Comparison of ENCODE assay signal across 12 cellular contexts in genomic region chr11:17543574-17544180, GRCh38. TPM values are rescaled to one million over a fixed set of nuclear protein-coding genes. Genes with fewer than 3 reads are reported as not detected.
DNase-seq lines count a peak whose midpoint lies in the region; ATAC-seq and TF ChIP-seq lines count a peak whose summit lies in the region.
"Had no signal": no experiment of that assay in that cellular context is flagged by ENCODE, and none has a peak within 500 bp of the region (broad histone marks: within the 10 kb centered on the region; RNA-seq: fewer than 3 reads in every experiment).

No MANE protein-coding gene starts in this region.

- no peak for ATAC-seq in Right ventricle myocardium superior (ENCODE audit: poor library complexity)

- intact Hi-C loops in cardiac septum (cut with DNase I) (no loop called here), Right ventricle myocardium superior (cut with DNase I) (no loop called here), esophagus muscularis mucosa (cut with DNase I) (no loop called here), vagina (cut with DNase I) (no loop called here)
- intact Hi-C loops in activated T-helper 2 cell treated with anti-CD3 and anti-CD28 coated beads, Interferon-gamma antibody, Interleukin-2, Interleukin-4, amounts not matched to agents 10 μg/mL and 5 μg/mL and 100 μg/mL, durations not matched to agents 14 hours and 24 hours and 36 hours (cut with micrococcal nuclease), result no loop called here

- H3K27me3 ChIP-seq in esophagus muscularis mucosa (peaks cover 0 to 62% (median 8%) of the 10 kb centered on the region in 4 donors), vagina (no peaks in the 10 kb centered on the region)

- H3K36me3 ChIP-seq in esophagus muscularis mucosa (no peaks in the 10 kb centered on the region), vagina (no peaks in the 10 kb centered on the region)

- H3K9me3 Mint-ChIP-seq in nephron (no peaks in the 10 kb centered on the region), type B pancreatic cell (no peaks in the 10 kb centered on the region)
- H3K9me3 Mint-ChIP-seq in activated T-helper 2 cell treated with anti-CD3 and anti-CD28 coated beads, Interferon-gamma antibody, Interleukin-2, Interleukin-4, amounts not matched to agents 10 μg/mL and 5 μg/mL and 100 μg/mL, durations not matched to agents 14 hours and 24 hours and 36 hours, result no peaks in the 10 kb centered on the region

- peak overlapping the region in 3 of 4 donors; percentile 12 to 37 (median 18) for H3K4me3 ChIP-seq in esophagus muscularis mucosa
- H3K4me3 ChIP-seq in vagina, result no peak overlapping the region
- H3K4me3 ChIP-seq: skin epidermis had no signal

- H3K36me3 Mint-ChIP-seq in nephron (ENCODE audit: low read depth), result no peaks in the 10 kb centered on the region
- H3K36me3 Mint-ChIP-seq in type B pancreatic cell, result no peaks in the 10 kb centered on the region
- H3K36me3 Mint-ChIP-seq in activated T-helper 2 cell treated with anti-CD3 and anti-CD28 coated beads, Interferon-gamma antibody, Interleukin-2, Interleukin-4, amounts not matched to agents 10 μg/mL and 5 μg/mL and 100 μg/mL, durations not matched to agents 14 hours and 24 hours and 36 hours (ENCODE audit: low read depth), result no peaks in the 10 kb centered on the region

- H3K27ac ChIP-seq in esophagus muscularis mucosa (replicated peaks in 1 of 4) (no peak overlapping the region), vagina (no peak overlapping the region)
- H3K27ac ChIP-seq: skin epidermis had no signal

- DNase-seq in cardiac septum (ENCODE audit: low spot score) (peak; percentile 67), Right ventricle myocardium superior (no peak), esophagus muscularis mucosa (ENCODE audit: extremely low spot score) (no peak), type B pancreatic cell (ENCODE audit: extremely low spot score, unreplicated experiment) (no peak), NCI-H2196 treated with DMSO at 0.1 percent for 48 hours (lab: John Stamatoyannopoulos, UW; ENCODE audit: unreplicated experiment) (no peak), vagina (ENCODE audit: extremely low spot score in 2 of 2) (no peak)
- DNase-seq in activated T-helper 2 cell treated with anti-CD3 and anti-CD28 coated beads, Interferon-gamma antibody, Interleukin-2, Interleukin-4, amounts not matched to agents 10 μg/mL and 5 μg/mL and 100 μg/mL, durations not matched to agents 14 hours and 24 hours and 36 hours (ENCODE audit: low spot score), result no peak
- DNase-seq: NCI-H1092, NCI-H2227 treated with DMSO at 0.1 percent for 48 hours had no signal

- H3K4me1 ChIP-seq in esophagus muscularis mucosa (peaks cover 3 to 9% (median 8%) of the 10 kb centered on the region in 4 donors), vagina (peaks cover 6% of the 10 kb centered on the region)

- 54% methylated on average over 10 of the region's 17 CpGs for WGBS in esophagus muscularis mucosa

- peak overlapping the region; percentile 67 to 98 (median 76) for H3K27ac Mint-ChIP-seq in nephron
- H3K27ac Mint-ChIP-seq in type B pancreatic cell, result peak overlapping the region; percentile 79
- H3K27ac Mint-ChIP-seq in activated T-helper 2 cell treated with anti-CD3 and anti-CD28 coated beads, Interferon-gamma antibody, Interleukin-2, Interleukin-4, amounts not matched to agents 10 μg/mL and 5 μg/mL and 100 μg/mL, durations not matched to agents 14 hours and 24 hours and 36 hours, result no peak overlapping the region

- H3K4me1 Mint-ChIP-seq in nephron (peaks cover 18% of the 10 kb centered on the region), type B pancreatic cell (ENCODE audit: unreplicated experiment) (peaks cover 45% of the 10 kb centered on the region)
- peaks cover 4% of the 10 kb centered on the region for H3K4me1 Mint-ChIP-seq in activated T-helper 2 cell treated with anti-CD3 and anti-CD28 coated beads, Interferon-gamma antibody, Interleukin-2, Interleukin-4, amounts not matched to agents 10 μg/mL and 5 μg/mL and 100 μg/mL, durations not matched to agents 14 hours and 24 hours and 36 hours (ENCODE audit: low read depth)

- H3K27me3 Mint-ChIP-seq in nephron (ENCODE audit: low read depth) (peaks cover 41% of the 10 kb centered on the region), type B pancreatic cell (peaks cover 36% of the 10 kb centered on the region)
- H3K27me3 Mint-ChIP-seq in activated T-helper 2 cell treated with anti-CD3 and anti-CD28 coated beads, Interferon-gamma antibody, Interleukin-2, Interleukin-4, amounts not matched to agents 10 μg/mL and 5 μg/mL and 100 μg/mL, durations not matched to agents 14 hours and 24 hours and 36 hours (ENCODE audit: low read depth), result peaks cover 48% of the 10 kb centered on the region

- no peak for TF ChIP-seq EP300 in esophagus muscularis mucosa (IDR thresholded peaks at IDR 0.05)

- TF ChIP-seq CTCF in esophagus muscularis mucosa (IDR thresholded peaks at IDR 0.05), result no peak
- no peak for TF ChIP-seq CTCF in nephron (IDR thresholded peaks at IDR 0.05; ENCODE audit: unreplicated experiment in 3 of 3)
- no peak for TF ChIP-seq CTCF in type B pancreatic cell (conservative IDR thresholded peaks at IDR 0.05)
- TF ChIP-seq CTCF in vagina (IDR thresholded peaks at IDR 0.05), result no peak

- H3K4me3 Mint-ChIP-seq in nephron (peak overlapping the region; percentile 80 to 90 (median 85)), type B pancreatic cell (peak overlapping the region; percentile 82)
- no peak overlapping the region for H3K4me3 Mint-ChIP-seq in activated T-helper 2 cell treated with anti-CD3 and anti-CD28 coated beads, Interferon-gamma antibody, Interleukin-2, Interleukin-4, amounts not matched to agents 10 μg/mL and 5 μg/mL and 100 μg/mL, durations not matched to agents 14 hours and 24 hours and 36 hours (ENCODE audit: low read depth)

- TF ChIP-seq POLR2A in esophagus muscularis mucosa (IDR thresholded peaks at IDR 0.05; ENCODE audit: low read depth), result no peak
- no peak for TF ChIP-seq POLR2A in vagina (IDR thresholded peaks at IDR 0.05)

- H3K9me3 ChIP-seq in esophagus muscularis mucosa (no peaks in the 10 kb centered on the region), vagina (no peaks in the 10 kb centered on the region)
- H3K9me3 ChIP-seq: SK-N-SH had no signal

RNA-seq across cellular contexts. Expression of gene USH1C, which starts 0.5 kb away (rescaled TPM):
- total RNA-seq in cardiac septum (not detected), Right ventricle myocardium superior (0.78 TPM), esophagus muscularis mucosa (not detected), type B pancreatic cell (ENCODE audit: low replicate concordance) (21.8 and 30.0 TPM in 2 replicates), vagina (not detected)
- not detected in 2 replicates for total RNA-seq in activated T-helper 2 cell treated with anti-CD3 and anti-CD28 coated beads, Interferon-gamma antibody, Interleukin-2, Interleukin-4, amounts not matched to agents 10 μg/mL and 5 μg/mL and 100 μg/mL, durations not matched to agents 14 hours and 24 hours and 36 hours

RNA-seq across cellular contexts. Expression of gene OTOG, which starts 3.4 kb away (rescaled TPM):
- total RNA-seq in cardiac septum (not detected), Right ventricle myocardium superior (not detected), esophagus muscularis mucosa (not detected), type B pancreatic cell (ENCODE audit: low replicate concordance) (0.21 and 1.5 TPM in 2 replicates), vagina (not detected)
- total RNA-seq in activated T-helper 2 cell treated with anti-CD3 and anti-CD28 coated beads, Interferon-gamma antibody, Interleukin-2, Interleukin-4, amounts not matched to agents 10 μg/mL and 5 μg/mL and 100 μg/mL, durations not matched to agents 14 hours and 24 hours and 36 hours, result not detected in 2 replicates

Comparison
In these comparisons a context has a peak if more than half of its experiments do, and no peak if none do; other contexts are left out.
1. H3K4me3 ChIP-seq: peak in esophagus muscularis mucosa (3 of 4); none in vagina (0 of 2).
2. RNA of gene USH1C, which starts 0.5 kb away (total RNA-seq): 21.8 to 30.0 TPM in type B pancreatic cell; 0.78 TPM in Right ventricle myocardium superior (single experiment), not detected in cardiac septum (single experiment), not detected in esophagus muscularis mucosa, not detected in vagina (single experiment) and not detected in activated T-helper 2 cell treated with anti-CD3 and anti-CD28 coated beads, Interferon-gamma antibody, Interleukin-2, Interleukin-4, amounts not matched to agents 10 μg/mL and 5 μg/mL and 100 μg/mL, durations not matched to agents 14 hours and 24 hours and 36 hours; every median in the first group is over 10 times any median in the second.